ENCODE assay signal across 8 cellular contexts in genomic region chr18:61502472-61502871, GRCh38.
DNase-seq lines count a peak whose midpoint lies in the region; ATAC-seq and TF ChIP-seq lines count a peak whose summit lies in the region.

No MANE protein-coding gene starts in this region.

- no peak overlapping the region for H3K4me3 Mint-ChIP-seq in activated naive CD8-positive, alpha-beta T cell treated with anti-CD3 and anti-CD28 coated beads for 36 hours

- no peak overlapping the region for H3K4me3 ChIP-seq in H7 (ENCODE audit: insufficient read depth, low read depth, low read length)
- H3K4me3 ChIP-seq in heart left ventricle: no peak overlapping the region

- H3K4me1 ChIP-seq in heart left ventricle: peaks cover 0 to 7% (median 0%) of the 10 kb centered on the region in 12 donors

- DNase-seq in Daoy (ENCODE audit: low read depth) (peak; percentile 33), H7 (peak; percentile 67), NCI-H1694 treated with DMSO at 0.1 percent for 48 hours (lab: John Stamatoyannopoulos, UW) (peak; percentile 64), heart left ventricle (peak in 2 of 5 donors; percentile 15 to 27), putamen (ENCODE audit: low spot score) (peak; percentile 76), GF-D8 (lab: John Stamatoyannopoulos, UW) (no peak)
- peak; percentile 1 for DNase-seq in activated naive CD8-positive, alpha-beta T cell treated with anti-CD3 and anti-CD28 coated beads for 36 hours

- no peaks in the 10 kb centered on the region for H3K4me1 Mint-ChIP-seq in activated naive CD8-positive, alpha-beta T cell treated with anti-CD3 and anti-CD28 coated beads for 36 hours

- no peaks in the 10 kb centered on the region for H3K9me3 Mint-ChIP-seq in activated naive CD8-positive, alpha-beta T cell treated with anti-CD3 and anti-CD28 coated beads for 36 hours

- H3K36me3 ChIP-seq in H7 (replicated peaks; ENCODE audit: control insufficient read depth, insufficient read depth, low read length): no peaks in the 10 kb centered on the region
- no peaks in the 10 kb centered on the region for H3K36me3 ChIP-seq in heart left ventricle

- no peak for TF ChIP-seq POLR2A in heart left ventricle (IDR thresholded peaks at IDR 0.05)

- peak; percentile 50 to 78 (median 66) for TF ChIP-seq CTCF in heart left ventricle (IDR thresholded peaks at IDR 0.05)

- H3K9me3 ChIP-seq in heart left ventricle: no peaks in the 10 kb centered on the region

- no peak overlapping the region for H3K27ac Mint-ChIP-seq in activated naive CD8-positive, alpha-beta T cell treated with anti-CD3 and anti-CD28 coated beads for 36 hours

- H3K27ac ChIP-seq in heart left ventricle: no peak overlapping the region

- H3K27me3 ChIP-seq in H7 (ENCODE audit: control insufficient read depth, insufficient read depth, low read length) (no peaks in the 10 kb centered on the region), heart left ventricle (peaks cover 0 to 4% (median 0%) of the 10 kb centered on the region in 9 donors)

- no peaks in the 10 kb centered on the region for H3K36me3 Mint-ChIP-seq in activated naive CD8-positive, alpha-beta T cell treated with anti-CD3 and anti-CD28 coated beads for 36 hours

- 3 to 9% (median 8%) methylated on average over 1 of the region's 1 CpG for WGBS in heart left ventricle, 4 donors

- ATAC-seq in heart left ventricle: peak in 3 of 4 donors; percentile 26 to 68 (median 54)
- ATAC-seq in HG03097 (IDR thresholded peaks at IDR 0.05; ENCODE audit: low FRiP score, unreplicated experiment): no peak

- H3K27me3 Mint-ChIP-seq in activated naive CD8-positive, alpha-beta T cell treated with anti-CD3 and anti-CD28 coated beads for 36 hours: peaks cover 13% of the 10 kb centered on the region

- intact Hi-C loops in heart left ventricle (cut with DNase I): loop anchor here (2.0 to 10.0 kb wide), 15 partner anchors 78 to 1518 kb away; no protein-coding TSS in a partner anchor
